Comparison of ENCODE assay signal across 20 cellular contexts in genomic region chr16:53065436-53066165, GRCh38. TPM values are rescaled to one million over a fixed set of nuclear protein-coding genes. Genes with fewer than 3 reads are reported as not detected.
DNase-seq lines count a peak whose midpoint lies in the region; ATAC-seq and TF ChIP-seq lines count a peak whose summit lies in the region.
"Had no signal": no experiment of that assay in that cellular context is flagged by ENCODE, and none has a peak within 500 bp of the region (broad histone marks: within the 10 kb centered on the region; RNA-seq: fewer than 3 reads in every experiment).

No MANE protein-coding gene starts in this region.

- POLR2A ChIA-PET in HEK293 (lab: Yijun Ruan, JAX) = no interaction called here

- CTCF ChIA-PET in HEK293 (lab: Yijun Ruan, JAX) = interaction anchor here (0.6 kb wide), 2 partner anchors 142 to 241 kb away, joined by 3 read pairs; no protein-coding TSS in a partner anchor

- TF ChIP-seq CTCF in HEK293 (tag by site-specific recombination; IDR thresholded peaks at IDR 0.05) (no peak), body of pancreas (IDR thresholded peaks at IDR 0.05) (no peak), hepatocyte (IDR thresholded peaks at IDR 0.05; ENCODE audit: poor library complexity) (no peak)

- H3K27ac ChIP-seq in HEK293 (ENCODE audit: extremely low read depth, low read depth, low read length) (no peak overlapping the region), body of pancreas (peak overlapping the region in 1 of 4 donors; percentile 1), hepatocyte (peak overlapping the region; percentile 7), skin epidermis (peak overlapping the region in 14 of 21 experiments; percentile 6 to 78 (median 52))
- H3K27ac ChIP-seq: cardiac muscle cell, SK-N-MC, VCaP had no signal

- no peak overlapping the region for H2AFZ ChIP-seq in hepatocyte

- no peak overlapping the region for H3K4me3 ChIP-seq in HEK293 (ENCODE audit: low read depth, low read length)
- H3K4me3 ChIP-seq in body of pancreas = no peak overlapping the region
- H3K4me3 ChIP-seq in hepatocyte = no peak overlapping the region
- no peak overlapping the region for H3K4me3 ChIP-seq in skin epidermis
- H3K4me3 ChIP-seq: cardiac muscle cell, SK-N-MC, testis had no signal

- H3K79me2 ChIP-seq in hepatocyte = peaks cover 70% of the 10 kb centered on the region

- peak; percentile 4 for ATAC-seq in body of pancreas
- ATAC-seq in activated CD4-positive, CD25-positive, alpha-beta regulatory T cell treated with anti-CD3 and anti-CD28 coated beads, Interleukin-2, amount 50 U/mL, for 24 hours = no peak
- ATAC-seq: left lobe of liver had no signal

- TF ChIP-seq POLR2A in body of pancreas (IDR thresholded peaks at IDR 0.05) = no peak

- no peaks in the 10 kb centered on the region for H4K20me1 ChIP-seq in hepatocyte (ENCODE audit: insufficient read depth, poor library complexity, severe bottlenecking)

- H3K36me3 ChIP-seq in HEK293 (ENCODE audit: control insufficient read depth in 2 of 2, insufficient read depth in 1 of 2, low read length in 2 of 2) (peaks cover 0 to 6% of the 10 kb centered on the region in 2 experiments; a peak in 2 of 3 replicates), body of pancreas (replicated peaks in 1 of 2; ENCODE audit: insufficient read depth in 1 of 2, low read depth in 2 of 2) (no peaks in the 10 kb centered on the region), hepatocyte (replicated peaks; ENCODE audit: insufficient read depth, low read depth) (no peaks in the 10 kb centered on the region)
- H3K36me3 ChIP-seq: cardiac muscle cell had no signal

- H3K27me3 ChIP-seq in body of pancreas (no peaks in the 10 kb centered on the region), hepatocyte (no peaks in the 10 kb centered on the region)
- H3K27me3 ChIP-seq: cardiac muscle cell, testis had no signal

- intact Hi-C loops in body of pancreas (cut with DNase I) = no loop called here

- no peaks in the 10 kb centered on the region for H3K9me3 ChIP-seq in HEK293 (ENCODE audit: control insufficient read depth, insufficient read depth, low read depth, low read length)
- no peaks in the 10 kb centered on the region for H3K9me3 ChIP-seq in body of pancreas
- no peaks in the 10 kb centered on the region for H3K9me3 ChIP-seq in hepatocyte (ENCODE audit: low read depth)
- H3K9me3 ChIP-seq: testis had no signal

- no peak for DNase-seq in body of pancreas
- no peak for DNase-seq in hepatocyte (ENCODE audit: low spot score)
- no peak for DNase-seq in A172 (ENCODE audit: low spot score)
- DNase-seq in midbrain (lab: John Stamatoyannopoulos, UW) = no peak
- no peak for DNase-seq in stimulated activated CD4-positive, alpha-beta T cell treated with anti-CD3 and anti-CD28 coated beads, Interleukin-2, amount 100 ng/mL, for 24 hours
- DNase-seq: activated naive CD4-positive, alpha-beta T cell treated with anti-CD3 and anti-CD28 coated beads for 36 hours; AML-193; DMS79; hippocampal formation; NCI-H1105; NCI-H2171 treated with DMSO at 0.1 percent for 48 hours; stimulated activated CD4-positive, alpha-beta T cell treated with anti-CD3 and anti-CD28 coated beads, Interleukin-12 subunit alpha, Interleukin-12 subunit beta, amount 100 ng/mL, for 4 hours; testis had no signal

- H3K4me2 ChIP-seq in hepatocyte = no peak overlapping the region

- H3K9me2 ChIP-seq in hepatocyte (replicated peaks; ENCODE audit: insufficient read depth) = no peaks in the 10 kb centered on the region

- 72 to 73% methylated on average over 6 of the region's 6 CpGs for WGBS in body of pancreas, 2 donors
- WGBS in hepatocyte (ENCODE audit: low lambda C conversion rate, missing lambda C conversion rate) = 70% methylated on average over 6 of the region's 6 CpGs

- no peaks in the 10 kb centered on the region for H3K4me1 ChIP-seq in HEK293 (ENCODE audit: control insufficient read depth, insufficient read depth, low read length)
- no peaks in the 10 kb centered on the region for H3K4me1 ChIP-seq in body of pancreas
- no peaks in the 10 kb centered on the region for H3K4me1 ChIP-seq in hepatocyte (ENCODE audit: insufficient read depth)

TF ChIP-seq in HEK293, 187 proteins besides CTCF, POLR2A, EP300 and RAD21:
- 0 out of 2 replicates have a peak, but pooled peaks have one; percentile 18 for TF ChIP-seq EGR2 (tag by site-specific recombination; IDR thresholded peaks at IDR 0.05; ENCODE audit: low read depth)
- no peak for TF ChIP-seq ZNF114 (tag by site-specific recombination; IDR thresholded peaks at IDR 0.05)

RNA-seq across cellular contexts. Expression of gene CHD9, which starts 10.8 kb away (rescaled TPM):
- total RNA-seq in body of pancreas = 10 to 100 TPM; 38.1 to 58.7 TPM
- 68.2 and 89.4 TPM in 2 replicates for total RNA-seq in hepatocyte
- 54.9 and 72.6 TPM in 2 replicates for polyA plus RNA-seq in hepatocyte
- 28.8 and 35.5 TPM in 2 replicates for total RNA-seq in A172 (2014; rRNA removed; shearing (Covaris generic))

RNA-seq across cellular contexts. Expression of gene CHD9NB, which starts 12.9 kb away (rescaled TPM):
- total RNA-seq in body of pancreas (10 to 100 TPM in 1 of 2 donors, 1 to 10 TPM in 1; 3.1 to 12.5 TPM), hepatocyte (0.64 and 2.3 TPM in 2 replicates)
- 0.81 and 1.4 TPM in 2 replicates for polyA plus RNA-seq in hepatocyte
- total RNA-seq in A172 (2014; rRNA removed; shearing (Covaris generic)) = 1.0 and 1.6 TPM in 2 replicates
- polyA plus RNA-seq: cardiac muscle cell had no signal
